8 cellular contexts compared by ENCODE assay signal in genomic region chr14:105473033-105473676, GRCh38. TPM values are rescaled to one million over a fixed set of nuclear protein-coding genes. Genes with fewer than 3 reads are reported as not detected.
DNase-seq lines count a peak whose midpoint lies in the region; ATAC-seq, FAIRE-seq and TF ChIP-seq lines count a peak whose summit lies in the region.

No MANE protein-coding gene starts in this region.

- no peak overlapping the region for H3K9ac ChIP-seq in endothelial cell of umbilical vein (replicated peaks; ENCODE audit: extremely low read depth, insufficient read depth, low read length)

- in situ Hi-C loops in G401 (cut with HindIII; ENCODE audit: low sequenced_read_pairs) = no loop called here

- H3K36me3 Mint-ChIP-seq in CD8-positive, alpha-beta T cell = peaks cover 3% of the 10 kb centered on the region
- peaks cover 1% of the 10 kb centered on the region for H3K36me3 Mint-ChIP-seq in progenitor cell of endocrine pancreas (ENCODE audit: insufficient read depth)

- no peaks in the 10 kb centered on the region for H3K27me3 ChIP-seq in CD8-positive, alpha-beta T cell (ENCODE audit: insufficient read depth, low read length)
- no peaks in the 10 kb centered on the region for H3K27me3 ChIP-seq in endothelial cell of umbilical vein (ENCODE audit: control insufficient read depth in 2 of 2, insufficient read depth in 2 of 2, low read length in 2 of 2)

- dilution Hi-C loops in endothelial cell of umbilical vein (cut with MboI; ENCODE audit: extremely low pct_ligation_motif_present, low sequenced_read_pairs) = no loop called here

- no peak overlapping the region for H2AFZ ChIP-seq in endothelial cell of umbilical vein (ENCODE audit: low read depth, low read length)

- no peak for DNase-seq in CD8-positive, alpha-beta T cell
- peak; percentile 69 for DNase-seq in NCI-H1105 (lab: John Stamatoyannopoulos, UW)
- no peak for DNase-seq in endothelial cell of umbilical vein (ENCODE audit: low read depth, low spot score)
- DNase-seq in progenitor cell of endocrine pancreas (ENCODE audit: low spot score, unreplicated experiment) = no peak
- no peak for DNase-seq in G401 (ENCODE audit: low spot score)
- DNase-seq in CD1c-positive myeloid dendritic cell (ENCODE audit: extremely low spot score) = no peak
- DNase-seq in NCI-H1048 (lab: John Stamatoyannopoulos, UW) = no peak

- H3K4me1 ChIP-seq in CD8-positive, alpha-beta T cell (ENCODE audit: insufficient read depth, low read length) = peaks cover 40% of the 10 kb centered on the region
- peaks cover 19% of the 10 kb centered on the region for H3K4me1 ChIP-seq in endothelial cell of umbilical vein (ENCODE audit: control insufficient read depth, extremely low read depth, insufficient read depth, low read length)

- H3K27me3 Mint-ChIP-seq in CD8-positive, alpha-beta T cell (ENCODE audit: low read depth) = peaks cover 3% of the 10 kb centered on the region
- peaks cover 5% of the 10 kb centered on the region for H3K27me3 Mint-ChIP-seq in progenitor cell of endocrine pancreas

- POLR2A ChIA-PET in CD8-positive, alpha-beta T cell (lab: Charles Lee) = no interaction called here
- POLR2A ChIA-PET in endothelial cell of umbilical vein (lab: Charles Lee) = no interaction called here

- H4K20me1 ChIP-seq in endothelial cell of umbilical vein (replicated peaks; ENCODE audit: control insufficient read depth, extremely low read depth, insufficient read depth, low read length) = no peaks in the 10 kb centered on the region

- ATAC-seq in CD8-positive, alpha-beta T cell = no peak
- ATAC-seq in HG02981 (IDR thresholded peaks at IDR 0.05; ENCODE audit: unreplicated experiment) = no peak

- H3K9me3 Mint-ChIP-seq in CD8-positive, alpha-beta T cell = no peaks in the 10 kb centered on the region
- H3K9me3 Mint-ChIP-seq in progenitor cell of endocrine pancreas (ENCODE audit: low read depth) = no peaks in the 10 kb centered on the region

- H3K4me3 ChIP-seq in CD8-positive, alpha-beta T cell (ENCODE audit: low read depth, low read length) = no peak overlapping the region
- no peak overlapping the region for H3K4me3 ChIP-seq in endothelial cell of umbilical vein (replicated peaks in 1 of 3; ENCODE audit: insufficient read depth in 1 of 3, low read depth in 1 of 3, low read length in 3 of 3)

- H3K79me2 ChIP-seq in endothelial cell of umbilical vein (ENCODE audit: control insufficient read depth, insufficient read depth, low read length) = peaks cover 10% of the 10 kb centered on the region

- no peaks in the 10 kb centered on the region for H3K9me3 ChIP-seq in CD8-positive, alpha-beta T cell (ENCODE audit: low read length)
- no peaks in the 10 kb centered on the region for H3K9me3 ChIP-seq in endothelial cell of umbilical vein (replicated peaks; ENCODE audit: control insufficient read depth, insufficient read depth, low read length)

- CTCF ChIA-PET in CD8-positive, alpha-beta T cell (lab: Charles Lee) = interaction anchor here (1.0 to 3.3 kb wide), 3 partner anchors 16 to 102 kb away, joined by 4 to 16 read pairs (median 6); no protein-coding TSS in a partner anchor
- CTCF ChIA-PET in endothelial cell of umbilical vein (lab: Charles Lee) = interaction anchor here (1.1 to 6.3 kb wide), 4 partner anchors 8 to 25 kb away, joined by 4 to 53 read pairs (median 18); no protein-coding TSS in a partner anchor

- BruUV-seq in endothelial cell of umbilical vein (replicated peaks; lab: Mats Ljungman, UMichigan) = no TSS peak

- peaks cover 14% of the 10 kb centered on the region for H3K4me1 Mint-ChIP-seq in CD8-positive, alpha-beta T cell (ENCODE audit: low read depth)
- no peaks in the 10 kb centered on the region for H3K4me1 Mint-ChIP-seq in progenitor cell of endocrine pancreas (ENCODE audit: low read depth)

- no peaks in the 10 kb centered on the region for H3K9me1 ChIP-seq in endothelial cell of umbilical vein (replicated peaks; ENCODE audit: control insufficient read depth, extremely low read depth, insufficient read depth, low read length)

- H3K4me3 Mint-ChIP-seq in CD8-positive, alpha-beta T cell = peak overlapping the region; percentile 51
- peak overlapping the region; percentile 44 for H3K4me3 Mint-ChIP-seq in progenitor cell of endocrine pancreas (ENCODE audit: low read depth)

- TF ChIP-seq POLR2A in endothelial cell of umbilical vein (IDR thresholded peaks at IDR 0.05; ENCODE audit: low read depth, low read length) = no peak

- no peak for TF ChIP-seq CTCF in CD8-positive, alpha-beta T cell (IDR thresholded peaks at IDR 0.05)
- TF ChIP-seq CTCF in endothelial cell of umbilical vein (IDR thresholded peaks at IDR 0.05; ENCODE audit: extremely low read depth in 1 of 2, insufficient read depth in 1 of 2, low read depth in 1 of 2, low read length in 2 of 2) (no peak), progenitor cell of endocrine pancreas (IDR thresholded peaks at IDR 0.05; ENCODE audit: unreplicated experiment) (no peak)

- peak overlapping the region; percentile 52 for H3K4me2 ChIP-seq in endothelial cell of umbilical vein (ENCODE audit: insufficient read depth, low read length)

- H3K27ac ChIP-seq in CD8-positive, alpha-beta T cell (ENCODE audit: low read depth, low read length) = no peak overlapping the region
- peak overlapping the region; percentile 38 for H3K27ac ChIP-seq in endothelial cell of umbilical vein (ENCODE audit: insufficient read depth, low read depth, low read length)

- no peaks in the 10 kb centered on the region for H3K36me3 ChIP-seq in CD8-positive, alpha-beta T cell (ENCODE audit: insufficient read depth, low read length)
- peaks cover 3 to 12% of the 10 kb centered on the region in 2 experiments for H3K36me3 ChIP-seq in endothelial cell of umbilical vein (ENCODE audit: control insufficient read depth in 2 of 2, extremely low read depth in 1 of 2, insufficient read depth in 2 of 2, low read length in 2 of 2)

- no peak overlapping the region for H3K27ac Mint-ChIP-seq in CD8-positive, alpha-beta T cell
- H3K27ac Mint-ChIP-seq in progenitor cell of endocrine pancreas = no peak overlapping the region

- intact Hi-C loops in CD8-positive, alpha-beta T cell (cut with DNase I, micrococcal nuclease) = loop anchor here in 1 of 2 experiments (5.0 kb wide), 1 partner anchor 381 kb away; no protein-coding TSS in a partner anchor
- intact Hi-C loops in endothelial cell of umbilical vein (cut with micrococcal nuclease) = no loop called here

- no peak for FAIRE-seq in endothelial cell of umbilical vein (lab: Jason Lieb, UNC)

RNA-seq across cellular contexts. Expression of gene CRIP2, which starts 1.5 kb away (rescaled TPM):
- 10 to 100 TPM; 17.1 to 20.7 TPM for total RNA-seq in CD8-positive, alpha-beta T cell
- 322 and 361 TPM in 2 replicates for total RNA-seq in endothelial cell of umbilical vein
- 954 and 1,384 TPM in 2 replicates for polyA plus RNA-seq in endothelial cell of umbilical vein
- polyA plus RNA-seq in endothelial cell of umbilical vein (2011; cell fraction: cytosol; rRNA removed) = 542 and 715 TPM in 2 replicates
- 348 and 443 TPM in 2 replicates for polyA plus RNA-seq in endothelial cell of umbilical vein (2011; cell fraction: nucleus; rRNA removed)
- polyA plus RNA-seq in endothelial cell of umbilical vein (2012) = 232 and 368 TPM in 2 replicates
- polyA minus RNA-seq in endothelial cell of umbilical vein = 127 and 173 TPM in 2 replicates
- polyA minus RNA-seq in endothelial cell of umbilical vein (2011; cell fraction: cytosol; rRNA and poly(A)+ RNA removed) = 41.4 TPM
- polyA minus RNA-seq in endothelial cell of umbilical vein (2011; cell fraction: nucleus; rRNA and poly(A)+ RNA removed) = 40.5 and 94.7 TPM in 2 replicates
- total RNA-seq in progenitor cell of endocrine pancreas = 17.0 and 19.6 TPM in 2 replicates
- 184 and 209 TPM in 2 replicates for total RNA-seq in G401 (2014; rRNA removed; shearing (Covaris generic))

RNA-seq across cellular contexts. Expression of gene CRIP1, which starts 13.5 kb away (rescaled TPM):
- total RNA-seq in CD8-positive, alpha-beta T cell = 100 to 1,000 TPM; 111 to 115 TPM
- total RNA-seq in endothelial cell of umbilical vein (4.8 and 8.1 TPM in 2 replicates), progenitor cell of endocrine pancreas (5.1 TPM in 2 replicates)
- 3.0 and 3.1 TPM in 2 replicates for polyA plus RNA-seq in endothelial cell of umbilical vein
- 2.9 and 3.9 TPM in 2 replicates for polyA plus RNA-seq in endothelial cell of umbilical vein (2011; cell fraction: cytosol; rRNA removed)
- polyA plus RNA-seq in endothelial cell of umbilical vein (2011; cell fraction: nucleus; rRNA removed) = 3.3 and 3.7 TPM in 2 replicates
- polyA plus RNA-seq in endothelial cell of umbilical vein (2012) = 2.8 and 4.2 TPM in 2 replicates
- polyA minus RNA-seq in endothelial cell of umbilical vein = 0.91 TPM in 1 of 2 replicates, not detected in the other
- 143 TPM for polyA minus RNA-seq in endothelial cell of umbilical vein (2011; cell fraction: cytosol; rRNA and poly(A)+ RNA removed)
- 3.5 and 5.3 TPM in 2 replicates for polyA minus RNA-seq in endothelial cell of umbilical vein (2011; cell fraction: nucleus; rRNA and poly(A)+ RNA removed)
- 8.6 TPM in 1 of 2 replicates, not detected in the other for total RNA-seq in G401 (2014; rRNA removed; shearing (Covaris generic))

RNA-seq across cellular contexts. Expression of gene TEDC1, which starts 17.9 kb away (rescaled TPM):
- 10 to 100 TPM; 55.3 to 58.5 TPM for total RNA-seq in CD8-positive, alpha-beta T cell
- 25.3 and 29.9 TPM in 2 replicates for total RNA-seq in endothelial cell of umbilical vein
- 16.5 and 16.8 TPM in 2 replicates for polyA plus RNA-seq in endothelial cell of umbilical vein
- 10.1 and 15.0 TPM in 2 replicates for polyA plus RNA-seq in endothelial cell of umbilical vein (2011; cell fraction: cytosol; rRNA removed)
- 16.3 and 20.8 TPM in 2 replicates for polyA plus RNA-seq in endothelial cell of umbilical vein (2011; cell fraction: nucleus; rRNA removed)
- polyA plus RNA-seq in endothelial cell of umbilical vein (2012) = 6.7 and 9.0 TPM in 2 replicates
- polyA minus RNA-seq in endothelial cell of umbilical vein = 3.8 and 6.5 TPM in 2 replicates
- polyA minus RNA-seq in endothelial cell of umbilical vein (2011; cell fraction: cytosol; rRNA and poly(A)+ RNA removed) = 26.7 TPM
- 6.3 and 10.4 TPM in 2 replicates for polyA minus RNA-seq in endothelial cell of umbilical vein (2011; cell fraction: nucleus; rRNA and poly(A)+ RNA removed)
- 20.5 and 20.8 TPM in 2 replicates for total RNA-seq in progenitor cell of endocrine pancreas
- 67.1 and 89.1 TPM in 2 replicates for total RNA-seq in G401 (2014; rRNA removed; shearing (Covaris generic))

RNA-seq across cellular contexts. Expression of gene TMEM121, which starts 53.2 kb away (rescaled TPM):
- total RNA-seq in CD8-positive, alpha-beta T cell = 1 to 10 TPM; 2.8 to 3.4 TPM
- total RNA-seq in endothelial cell of umbilical vein (4.8 and 5.3 TPM in 2 replicates), progenitor cell of endocrine pancreas (3.9 and 4.5 TPM in 2 replicates)
- 7.7 and 13.1 TPM in 2 replicates for polyA plus RNA-seq in endothelial cell of umbilical vein
- polyA plus RNA-seq in endothelial cell of umbilical vein (2011; cell fraction: cytosol; rRNA removed) = 1.8 and 4.0 TPM in 2 replicates
- 1.8 and 2.2 TPM in 2 replicates for polyA plus RNA-seq in endothelial cell of umbilical vein (2011; cell fraction: nucleus; rRNA removed)
- 1.5 and 3.9 TPM in 2 replicates for polyA plus RNA-seq in endothelial cell of umbilical vein (2012)
- polyA minus RNA-seq in endothelial cell of umbilical vein = 2.0 and 3.7 TPM in 2 replicates
- 2.4 TPM for polyA minus RNA-seq in endothelial cell of umbilical vein (2011; cell fraction: cytosol; rRNA and poly(A)+ RNA removed)
- polyA minus RNA-seq in endothelial cell of umbilical vein (2011; cell fraction: nucleus; rRNA and poly(A)+ RNA removed) = 0.38 and 2.1 TPM in 2 replicates
- 23.8 and 39.1 TPM in 2 replicates for total RNA-seq in G401 (2014; rRNA removed; shearing (Covaris generic))

RNA-seq across cellular contexts. Expression of gene MTA1, which starts 53.5 kb away (rescaled TPM):
- 10 to 100 TPM; 75.8 to 90.1 TPM for total RNA-seq in CD8-positive, alpha-beta T cell
- total RNA-seq in endothelial cell of umbilical vein (158 and 167 TPM in 2 replicates), progenitor cell of endocrine pancreas (227 and 238 TPM in 2 replicates)
- polyA plus RNA-seq in endothelial cell of umbilical vein = 85.2 and 97.2 TPM in 2 replicates
- 64.9 and 83.8 TPM in 2 replicates for polyA plus RNA-seq in endothelial cell of umbilical vein (2011; cell fraction: cytosol; rRNA removed)
- 382 and 473 TPM in 2 replicates for polyA plus RNA-seq in endothelial cell of umbilical vein (2011; cell fraction: nucleus; rRNA removed)
- polyA plus RNA-seq in endothelial cell of umbilical vein (2012) = 74.8 and 83.4 TPM in 2 replicates
- 58.0 and 69.6 TPM in 2 replicates for polyA minus RNA-seq in endothelial cell of umbilical vein
- polyA minus RNA-seq in endothelial cell of umbilical vein (2011; cell fraction: cytosol; rRNA and poly(A)+ RNA removed) = 90.6 TPM
- 110 and 182 TPM in 2 replicates for polyA minus RNA-seq in endothelial cell of umbilical vein (2011; cell fraction: nucleus; rRNA and poly(A)+ RNA removed)
- total RNA-seq in G401 (2014; rRNA removed; shearing (Covaris generic)) = 44.9 and 55.1 TPM in 2 replicates

Comparison
In these comparisons a context has a peak if more than half of its experiments do, and no peak if none do; other contexts are left out.
1. RNA of gene CRIP1, which starts 13.5 kb away (total RNA-seq): 111 to 115 TPM in CD8-positive, alpha-beta T cell; 4.8 to 8.1 TPM in endothelial cell of umbilical vein, 5.1 TPM in progenitor cell of endocrine pancreas and 8.6 TPM in G401; every median in the first group is over 10 times any median in the second.